Comparison of ENCODE assay signal across 10 cellular contexts in genomic region chr6:35844290-35844689, GRCh38. TPM values are rescaled to one million over a fixed set of nuclear protein-coding genes. Genes with fewer than 3 reads are reported as not detected.
"Had no signal": no experiment of that assay in that cellular context is flagged by ENCODE, and none has a peak within 500 bp of the region (broad histone marks: within the 10 kb centered on the region; RNA-seq: fewer than 3 reads in every experiment).

No MANE protein-coding gene starts in this region.

- H3K4me3 Mint-ChIP-seq: HFFc6, IgD-negative memory B cell had no signal

- H3K27ac Mint-ChIP-seq: HFFc6 had no signal

- H3K9me3 Mint-ChIP-seq: HFFc6, IgD-negative memory B cell had no signal

- H2AFZ ChIP-seq: GM23248 had no signal

- H3K4me1 Mint-ChIP-seq: IgD-negative memory B cell had no signal

- DNase-seq: GM23248, GOT3, H7, HFFc6 had no signal

- ATAC-seq: HCT116, HepG2 had no signal

- H3K9ac ChIP-seq: GM23248 had no signal

- H3K4me3 ChIP-seq: GM23248, HAP-1 had no signal

- H3K27ac ChIP-seq: GM23248 had no signal

- H3K27me3 Mint-ChIP-seq: IgD-negative memory B cell had no signal

- H3K9me3 ChIP-seq: HAP-1 had no signal

- H3K4me1 ChIP-seq: HAP-1 had no signal

RNA-seq across cellular contexts. Expression of gene LHFPL5, which starts 39.1 kb away (rescaled TPM):
- total RNA-seq: GM23248, H4, H7, HepG2, HFFc6 had no signal
- polyA plus RNA-seq: GM23248, IgD-negative memory B cell had no signal

RNA-seq across cellular contexts. Expression of gene CLPS, which starts 47.2 kb away (rescaled TPM):
- total RNA-seq: GM23248, H4, H7, HepG2, HFFc6, HT-29 had no signal
- polyA plus RNA-seq: GM23248, IgD-negative memory B cell had no signal
